ENCODE assay signal across 8 cellular contexts in the genomic region with DNA sequence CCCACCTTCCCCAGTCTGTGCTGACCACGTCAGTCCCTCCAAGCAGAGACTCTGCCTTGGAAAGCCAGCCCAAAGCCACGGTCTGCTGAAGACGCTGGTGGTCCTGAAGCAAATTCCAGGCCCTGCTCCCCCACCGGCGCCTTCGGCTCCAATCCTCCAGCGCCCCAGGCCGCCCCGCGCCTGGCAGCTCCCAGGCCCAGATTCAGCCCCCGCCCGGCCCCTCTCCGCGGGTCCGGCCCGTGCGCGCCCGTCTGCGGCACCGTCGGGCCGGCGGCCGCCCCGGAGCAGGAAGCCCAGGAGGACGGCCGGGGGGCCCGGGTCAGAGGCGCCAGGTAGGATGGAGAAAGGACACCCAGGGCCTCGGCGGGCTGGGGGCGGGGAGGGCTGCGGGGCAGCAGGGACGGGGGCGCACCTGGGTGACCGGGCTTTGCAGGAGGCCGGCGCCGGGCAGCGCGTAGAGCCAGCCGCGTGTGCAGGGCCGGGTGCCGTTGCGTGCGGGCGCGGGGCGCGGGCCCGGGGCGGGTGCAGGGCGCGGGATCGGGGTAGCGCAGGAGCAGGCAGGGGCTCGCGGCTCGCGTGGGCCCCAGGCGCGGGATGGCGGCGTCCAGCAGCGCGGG. TPM values are rescaled to one million over a fixed set of nuclear protein-coding genes. Genes with fewer than 3 reads are reported as not detected.
DNase-seq lines count a peak whose midpoint lies in the region; ATAC-seq and TF ChIP-seq lines count a peak whose summit lies in the region.

No MANE protein-coding gene starts in this region.

- no peaks in the 10 kb centered on the region for H4K20me1 ChIP-seq in BLaER1
- H4K20me1 ChIP-seq in neural progenitor cell (ENCODE audit: low read depth) = peaks cover 19% of the 10 kb centered on the region

- H3K4me1 ChIP-seq in BLaER1 = 0 out of 2 replicates have a peak, but pooled peaks cover 9% of the 10 kb centered on the region
- peaks cover 11% of the 10 kb centered on the region for H3K4me1 ChIP-seq in HUES6 (ENCODE audit: control insufficient read depth, insufficient read depth, low read length)
- peaks cover 7 to 28% (median 25%) of the 10 kb centered on the region in 4 donors for H3K4me1 ChIP-seq in esophagus muscularis mucosa
- H3K4me1 ChIP-seq in neural progenitor cell = peaks cover 10% of the 10 kb centered on the region

- ATAC-seq in HG03571 (IDR thresholded peaks at IDR 0.05; ENCODE audit: unreplicated experiment) (no peak), GM21723 (IDR thresholded peaks at IDR 0.05; ENCODE audit: unreplicated experiment) (no peak)

- TF ChIP-seq POLR2A in esophagus muscularis mucosa (IDR thresholded peaks at IDR 0.05; ENCODE audit: low read depth) = no peak

- peak overlapping the region; percentile 42 for H2AFZ ChIP-seq in neural progenitor cell (replicated peaks)

- 3% methylated on average over 5 of the region's 68 CpGs for WGBS in esophagus muscularis mucosa

- DNase-seq in esophagus muscularis mucosa (ENCODE audit: extremely low spot score) (no peak), neural progenitor cell (ENCODE audit: low spot score) (peak; percentile 66)
- DNase-seq in stimulated activated naive CD4-positive, alpha-beta T cell (lab: John Stamatoyannopoulos, UW) = no peak
- DNase-seq in activated CD8-positive, alpha-beta memory T cell treated with anti-CD3 and anti-CD28 coated beads, Interleukin-2, amount 50 U/mL, for 48 hours = no peak

- TF ChIP-seq CTCF in esophagus muscularis mucosa (IDR thresholded peaks at IDR 0.05) = no peak
- TF ChIP-seq CTCF in neural progenitor cell (IDR thresholded peaks at IDR 0.05) = no peak

- H3K79me2 ChIP-seq in neural progenitor cell (ENCODE audit: low read depth) = no peaks in the 10 kb centered on the region

- no peak for TF ChIP-seq EP300 in esophagus muscularis mucosa (IDR thresholded peaks at IDR 0.05)

- peaks cover 36% of the 10 kb centered on the region for H3K27me3 Mint-ChIP-seq in neural progenitor cell (ENCODE audit: insufficient read depth, low read depth)

- peaks cover 17% of the 10 kb centered on the region for H3F3A ChIP-seq in neural progenitor cell (ENCODE audit: low read depth)

- intact Hi-C loops in esophagus muscularis mucosa (cut with DNase I) = no loop called here

- peaks cover 10% of the 10 kb centered on the region for H3K4me1 Mint-ChIP-seq in neural progenitor cell

- H3K27ac Mint-ChIP-seq in neural progenitor cell = no peak overlapping the region

- H3K27me3 ChIP-seq in BLaER1 (peaks cover 42% of the 10 kb centered on the region), HUES6 (ENCODE audit: control insufficient read depth, insufficient read depth, low read length) (peaks cover 67% of the 10 kb centered on the region), esophagus muscularis mucosa (peaks cover 6 to 92% (median 52%) of the 10 kb centered on the region in 4 donors), neural progenitor cell (peaks cover 82% of the 10 kb centered on the region)

- H3K9ac ChIP-seq in BLaER1 (no peak overlapping the region), HUES6 (ENCODE audit: low read length) (peak overlapping the region; percentile 43), neural progenitor cell (no peak overlapping the region)

- no peak overlapping the region for H3K27ac ChIP-seq in BLaER1
- no peak overlapping the region for H3K27ac ChIP-seq in HUES6 (ENCODE audit: low read depth, low read length)
- no peak overlapping the region for H3K27ac ChIP-seq in esophagus muscularis mucosa (replicated peaks in 1 of 4)
- H3K27ac ChIP-seq in neural progenitor cell = no peak overlapping the region

- peaks cover 9% of the 10 kb centered on the region for H3K9me3 Mint-ChIP-seq in neural progenitor cell

- H3K36me3 Mint-ChIP-seq in neural progenitor cell = no peaks in the 10 kb centered on the region

- peaks cover 9% of the 10 kb centered on the region for H3K9me3 ChIP-seq in BLaER1
- H3K9me3 ChIP-seq in HUES6 (ENCODE audit: control insufficient read depth, insufficient read depth, low read depth, low read length) = no peaks in the 10 kb centered on the region
- H3K9me3 ChIP-seq in esophagus muscularis mucosa = peaks cover 0 to 4% (median 0%) of the 10 kb centered on the region in 4 donors
- no peaks in the 10 kb centered on the region for H3K9me3 ChIP-seq in neural progenitor cell (ENCODE audit: low read depth)

- no peaks in the 10 kb centered on the region for H3K36me3 ChIP-seq in BLaER1
- no peaks in the 10 kb centered on the region for H3K36me3 ChIP-seq in HUES6 (ENCODE audit: control insufficient read depth, insufficient read depth, low read length)
- no peaks in the 10 kb centered on the region for H3K36me3 ChIP-seq in esophagus muscularis mucosa
- no peaks in the 10 kb centered on the region for H3K36me3 ChIP-seq in neural progenitor cell

- H3K4me3 Mint-ChIP-seq in neural progenitor cell = peak overlapping the region; percentile 80

- no peak overlapping the region for H3K4me3 ChIP-seq in BLaER1
- peak overlapping the region; percentile 81 for H3K4me3 ChIP-seq in HUES6 (ENCODE audit: low read depth, low read length)
- H3K4me3 ChIP-seq in esophagus muscularis mucosa = peak overlapping the region; percentile 28 to 55 (median 43)
- H3K4me3 ChIP-seq in neural progenitor cell = peak overlapping the region; percentile 51

- peak overlapping the region; percentile 53 for H3K4me2 ChIP-seq in BLaER1
- peak overlapping the region; percentile 83 for H3K4me2 ChIP-seq in neural progenitor cell

RNA-seq across cellular contexts. Expression of gene SLC22A31, which starts 0.6 kb away (rescaled TPM):
- total RNA-seq in esophagus muscularis mucosa = under 1 TPM in 1 of 4 donors, not detected in 3; 0.26 TPM
- 0.87 TPM in 1 of 2 replicates, not detected in the other for total RNA-seq in neural progenitor cell (ENCODE audit: low replicate concordance)

RNA-seq across cellular contexts. Expression of gene ZNF778, which starts 16.5 kb away (rescaled TPM):
- total RNA-seq in esophagus muscularis mucosa (10 to 100 TPM; 11.2 to 17.2 (median 13.9) TPM), neural progenitor cell (ENCODE audit: low replicate concordance) (21.5 and 26.1 TPM in 2 replicates)

RNA-seq across cellular contexts. Expression of gene CDH15, which starts 29.4 kb away (rescaled TPM):
- total RNA-seq in esophagus muscularis mucosa (under 1 TPM in 3 of 4 donors, not detected in 1; under 0.01 to 0.17 (median 0.13) TPM), neural progenitor cell (ENCODE audit: low replicate concordance) (not detected in 2 replicates)
